1 cellular context compared by ENCODE assay signal in genomic region chr11:61889831-61890230, GRCh38.
TF ChIP-seq lines count a peak whose summit lies in the region.

No MANE protein-coding gene starts in this region.

TF ChIP-seq in endothelial cell of umbilical vein, 7 proteins besides CTCF, POLR2A, EP300 and RAD21:
- TF ChIP-seq GATA2 (IDR thresholded peaks at IDR 0.05; ENCODE audit: insufficient read depth, insufficient read length, low read depth, low read length) (no peak), JUN (IDR thresholded peaks at IDR 0.05; ENCODE audit: borderline replicate concordance, insufficient read depth, insufficient read length, low read depth) (no peak), MYC (IDR thresholded peaks at IDR 0.05; ENCODE audit: low read depth, low read length) (no peak), EZH2 (IDR thresholded peaks at IDR 0.05; ENCODE audit: borderline replicate concordance, low read depth, low read length, severe bottlenecking) (no peak), FOS (IDR thresholded peaks at IDR 0.05; ENCODE audit: borderline replicate concordance, insufficient read depth, low read length) (no peak), POLR2AphosphoS5 (IDR thresholded peaks at IDR 0.05; ENCODE audit: insufficient read depth, low read depth, low read length) (no peak)
- TF ChIP-seq, protein P1, sequence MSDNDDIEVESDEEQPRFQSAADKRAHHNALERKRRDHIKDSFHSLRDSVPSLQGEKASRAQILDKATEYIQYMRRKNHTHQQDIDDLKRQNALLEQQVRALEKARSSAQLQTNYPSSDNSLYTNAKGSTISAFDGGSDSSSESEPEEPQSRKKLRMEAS (IDR thresholded peaks at IDR 0.05; ENCODE audit: insufficient read depth, insufficient read length) = no peak
